Comparison of ENCODE assay signal across 8 cellular contexts in genomic region chr22:29766632-29767288, GRCh38. TPM values are rescaled to one million over a fixed set of nuclear protein-coding genes. Genes with fewer than 3 reads are reported as not detected.
DNase-seq lines count a peak whose midpoint lies in the region; ATAC-seq, FAIRE-seq and TF ChIP-seq lines count a peak whose summit lies in the region.

ZMAT5 (minus strand) TSS chr22:29767007; CDS start chr22:29748544, 18,463 bp downstream.

- H3K9ac ChIP-seq in OCI-LY3 (ENCODE audit: low read length), result peak within 1 kb of the TSS; percentile 96

- peak within 1 kb of the TSS; percentile 94 for H3K4me2 ChIP-seq in OCI-LY3 (ENCODE audit: low read length)

- ATAC-seq in GM21447 (IDR thresholded peaks at IDR 0.05; ENCODE audit: unreplicated experiment), result peak; percentile 90

- 1 to 3% methylated on average over 24 to 25 of the region's 33 CpGs for WGBS in mesodermal cell (ENCODE audit: insufficient coverage in 2 of 2), 2 experiments

- no peaks in the 10 kb centered on the region for H3K9me3 ChIP-seq in OCI-LY3 (ENCODE audit: insufficient read depth, low read length)
- no peaks in the 10 kb centered on the region for H3K9me3 ChIP-seq in mesodermal cell (ENCODE audit: control insufficient read depth, low read length)

- in situ Hi-C loops in Caki2 (cut with HindIII; ENCODE audit: low pct_unique_long_range_greater_than_20kb, low sequenced_read_pairs), result no loop called here

- H3K4me1 ChIP-seq in OCI-LY3 (ENCODE audit: low read length) (peaks cover 12% of the 10 kb centered on the region; the same call in 1 of the 2 replicates), mesodermal cell (ENCODE audit: control insufficient read depth, insufficient read depth, low read length, poor library complexity, severe bottlenecking) (peaks cover 8% of the 10 kb centered on the region)

- no peaks in the 10 kb centered on the region for H4K20me1 ChIP-seq in OCI-LY3 (ENCODE audit: insufficient read depth, low read length)

- no peak for TF ChIP-seq CTCF in OCI-LY3 (IDR thresholded peaks at IDR 0.05; ENCODE audit: low read depth, low read length)

- H3K27me3 ChIP-seq in OCI-LY3 (ENCODE audit: low read depth, low read length), result no peaks in the 10 kb centered on the region

- peaks cover 32% of the 10 kb centered on the region for H3K79me2 ChIP-seq in OCI-LY3 (ENCODE audit: low read length)

- H3K36me3 ChIP-seq in OCI-LY3 (replicated peaks; ENCODE audit: low read depth, low read length) (peaks cover 18% of the 10 kb centered on the region), mesodermal cell (ENCODE audit: control insufficient read depth, insufficient read depth, low read length) (peaks cover 25% of the 10 kb centered on the region)

- H3K27ac ChIP-seq in OCI-LY3 (ENCODE audit: low read length) (peak within 1 kb of the TSS; percentile 60), mesodermal cell (ENCODE audit: low read depth, low read length, severe bottlenecking) (peak within 1 kb of the TSS; percentile 67)

- H2AFZ ChIP-seq in OCI-LY3 (ENCODE audit: low read depth, low read length), result peak within 1 kb of the TSS; percentile 95

- FAIRE-seq in endometrium (lab: Jason Lieb, UNC), result peak; percentile 86

- H3K4me3 ChIP-seq in OCI-LY3 (ENCODE audit: low read length) (peak within 1 kb of the TSS; percentile 91), mesodermal cell (ENCODE audit: extremely low read depth, insufficient read depth, low read length, poor library complexity, severe bottlenecking) (peak within 1 kb of the TSS; percentile 91)

- DNase-seq in Caki2 (ENCODE audit: low read depth) (peak; percentile 99), HuH-7 (ENCODE audit: low spot score) (peak; percentile 96)
- peak; percentile 91 for DNase-seq in activated CD8-positive, alpha-beta memory T cell treated with anti-CD3 and anti-CD28 coated beads, Interleukin-2, amount 50 U/mL, for 48 hours
- DNase-seq in stimulated activated CD8-positive, alpha-beta memory T cell treated with anti-CD3 and anti-CD28 coated beads, Interleukin-15, amount 100 ng/mL, for 4 hours (ENCODE audit: low read depth in 2 of 2), result peak; percentile 71 to 87

RNA-seq across cellular contexts. Expression of gene ZMAT5, which starts in this region (rescaled TPM):
- 31.4 and 78.5 TPM in 2 replicates for total RNA-seq in Caki2 (2014; rRNA removed; shearing (Covaris generic); ENCODE audit: low replicate concordance)
- 22.1 TPM for polyA plus RNA-seq in mesodermal cell (2013, experiment 1 of 2)
- 20.8 TPM for polyA plus RNA-seq in mesodermal cell (2013, experiment 2 of 2)

Comparison
In these comparisons a context has a peak if more than half of its experiments do, and no peak if none do; other contexts are left out.
1. Peak in every context shown above with its lines: DNase-seq, ATAC-seq, H3K4me3 ChIP-seq and H3K27ac ChIP-seq.